In the genomic region with DNA sequence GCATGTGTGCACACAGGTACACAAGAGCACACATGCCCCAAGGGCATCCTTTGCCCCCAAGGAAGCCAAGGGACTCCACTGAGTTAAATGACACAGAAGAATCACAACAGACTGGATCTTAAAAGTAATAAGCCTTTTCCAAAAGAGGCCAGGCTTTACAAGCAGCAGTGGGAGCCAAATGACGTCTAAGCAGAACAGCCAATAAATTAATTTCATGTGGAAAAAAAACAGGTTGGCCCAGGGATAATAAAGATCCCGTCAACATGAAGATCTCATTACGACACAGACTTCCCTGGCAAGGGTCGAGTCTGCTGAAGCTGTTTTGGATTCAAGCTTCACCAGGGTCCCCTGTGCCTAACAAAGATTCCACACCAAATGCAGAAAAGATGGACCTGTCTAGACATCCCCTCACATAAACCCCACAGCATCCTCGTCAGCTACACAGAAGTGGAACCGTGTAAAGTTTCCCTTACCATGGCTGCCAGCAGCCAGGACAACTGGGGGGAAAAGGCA, we compare ENCODE assay signal across 17 cellular contexts.
DNase-seq lines count a peak whose midpoint lies in the region; ATAC-seq, FAIRE-seq and TF ChIP-seq lines count a peak whose summit lies in the region.
"Had no signal": no experiment of that assay in that cellular context is flagged by ENCODE, and none has a peak within 500 bp of the region (broad histone marks: within the 10 kb centered on the region; RNA-seq: fewer than 3 reads in every experiment).

No MANE protein-coding gene starts in this region.

- H3K9me3 Mint-ChIP-seq in GM23338 = no peaks in the 10 kb centered on the region
- no peaks in the 10 kb centered on the region for H3K9me3 Mint-ChIP-seq in nephron
- H3K9me3 Mint-ChIP-seq: H9 had no signal

- H3K9me3 ChIP-seq in uterus = no peaks in the 10 kb centered on the region

- H3K27ac Mint-ChIP-seq in GM23338 (no peak overlapping the region; the same call in 1 of the 2 replicates), nephron (peak overlapping the region; percentile 93 to 97 (median 97))
- H3K27ac Mint-ChIP-seq: B cell, H9 had no signal

- H3K36me3 Mint-ChIP-seq in GM23338 (ENCODE audit: low read depth) (no peaks in the 10 kb centered on the region), nephron (ENCODE audit: low read depth) (no peaks in the 10 kb centered on the region)
- H3K36me3 Mint-ChIP-seq: CD4-positive, alpha-beta memory T cell had no signal

- no peaks in the 10 kb centered on the region for H3K79me2 ChIP-seq in GM23338 (replicated peaks; ENCODE audit: insufficient read depth)

- no peak overlapping the region for H3K4me2 ChIP-seq in GM23338

- H3K4me1 ChIP-seq in GM23338 (ENCODE audit: insufficient read depth) = no peaks in the 10 kb centered on the region
- peaks cover 4 to 7% of the 10 kb centered on the region in 2 donors for H3K4me1 ChIP-seq in uterus

- TF ChIP-seq POLR2A in uterus (IDR thresholded peaks at IDR 0.05) = no peak

- peak; percentile 97 for FAIRE-seq in endometrium (lab: Jason Lieb, UNC)
- FAIRE-seq: G401.6, GM12891 had no signal

- ATAC-seq in GM23338 = no peak

- no peak for TF ChIP-seq CTCF in GM23338 (conservative IDR thresholded peaks at IDR 0.05; ENCODE audit: low read depth in 2 of 2)
- TF ChIP-seq CTCF in nephron (IDR thresholded peaks at IDR 0.05; ENCODE audit: unreplicated experiment in 3 of 3) = no peak
- no peak for TF ChIP-seq CTCF in uterus (IDR thresholded peaks at IDR 0.05)

- H3K4me1 Mint-ChIP-seq in GM23338 (no peaks in the 10 kb centered on the region), nephron (peaks cover 29% of the 10 kb centered on the region)
- H3K4me1 Mint-ChIP-seq: B cell; CD4-positive, alpha-beta memory T cell; H9 had no signal

- H3F3A ChIP-seq in GM23338 (replicated peaks; ENCODE audit: low read depth) = no peaks in the 10 kb centered on the region

- H3K4me3 Mint-ChIP-seq in GM23338 (no peak overlapping the region), nephron (peak overlapping the region; percentile 25 to 72 (median 40))
- H3K4me3 Mint-ChIP-seq: B cell; CD4-positive, alpha-beta memory T cell; H9 had no signal

- H3K27me3 Mint-ChIP-seq in GM23338 (ENCODE audit: insufficient read depth, low read depth, poor library complexity) = peaks cover 3% of the 10 kb centered on the region
- H3K27me3 Mint-ChIP-seq in nephron (ENCODE audit: low read depth) = no peaks in the 10 kb centered on the region
- H3K27me3 Mint-ChIP-seq: B cell had no signal

- H3K4me3 ChIP-seq in GM23338 = no peak overlapping the region
- H3K4me3 ChIP-seq in uterus = no peak overlapping the region

- no peaks in the 10 kb centered on the region; the same call in 1 of the 2 replicates for H3K9me2 ChIP-seq in GM23338 (ENCODE audit: insufficient read depth)

- no peak overlapping the region for H3K27ac ChIP-seq in GM23338 (ENCODE audit: low read depth)
- peak overlapping the region; percentile 52 to 78 for H3K27ac ChIP-seq in uterus

- H4K20me1 ChIP-seq in GM23338 (replicated peaks; ENCODE audit: insufficient read depth) = no peaks in the 10 kb centered on the region

- DNase-seq in GM23338 (ENCODE audit: low spot score) (no peak), uterus (peak; percentile 42 to 67), iPS-NIHi7 (ENCODE audit: extremely low spot score) (no peak), hypothalamus (lab: John Stamatoyannopoulos, UW) (no peak), NCI-H748 treated with DMSO at 0.1 percent for 48 hours (lab: John Stamatoyannopoulos, UW) (no peak)
- DNase-seq: ACHN; C1 segment of cervical spinal cord; CD4-positive, alpha-beta memory T cell; DMS79 treated with DMSO at 0.1 percent for 48 hours; EL; GOT3; H9 had no signal

- H3K27me3 ChIP-seq in GM23338 (ENCODE audit: insufficient read depth) (no peaks in the 10 kb centered on the region), uterus (no peaks in the 10 kb centered on the region)

- H3K36me3 ChIP-seq in GM23338 (ENCODE audit: insufficient read depth) (no peaks in the 10 kb centered on the region), uterus (no peaks in the 10 kb centered on the region)

- intact Hi-C loops in uterus (cut with DNase I; ENCODE audit: low total_unique reads) = no loop called here

- H2AFZ ChIP-seq in GM23338 = 0 out of 2 replicates have a peak overlapping the region, but pooled peaks have one; percentile 7

TF ChIP-seq in GM23338, 12 proteins besides CTCF, POLR2A, EP300 and RAD21 (continues in another document):
- TF ChIP-seq, protein P1, sequence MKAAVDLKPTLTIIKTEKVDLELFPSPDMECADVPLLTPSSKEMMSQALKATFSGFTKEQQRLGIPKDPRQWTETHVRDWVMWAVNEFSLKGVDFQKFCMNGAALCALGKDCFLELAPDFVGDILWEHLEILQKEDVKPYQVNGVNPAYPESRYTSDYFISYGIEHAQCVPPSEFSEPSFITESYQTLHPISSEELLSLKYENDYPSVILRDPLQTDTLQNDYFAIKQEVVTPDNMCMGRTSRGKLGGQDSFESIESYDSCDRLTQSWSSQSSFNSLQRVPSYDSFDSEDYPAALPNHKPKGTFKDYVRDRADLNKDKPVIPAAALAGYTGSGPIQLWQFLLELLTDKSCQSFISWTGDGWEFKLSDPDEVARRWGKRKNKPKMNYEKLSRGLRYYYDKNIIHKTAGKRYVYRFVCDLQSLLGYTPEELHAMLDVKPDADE (IDR thresholded peaks at IDR 0.05) = no peak
- TF ChIP-seq, protein P2, sequence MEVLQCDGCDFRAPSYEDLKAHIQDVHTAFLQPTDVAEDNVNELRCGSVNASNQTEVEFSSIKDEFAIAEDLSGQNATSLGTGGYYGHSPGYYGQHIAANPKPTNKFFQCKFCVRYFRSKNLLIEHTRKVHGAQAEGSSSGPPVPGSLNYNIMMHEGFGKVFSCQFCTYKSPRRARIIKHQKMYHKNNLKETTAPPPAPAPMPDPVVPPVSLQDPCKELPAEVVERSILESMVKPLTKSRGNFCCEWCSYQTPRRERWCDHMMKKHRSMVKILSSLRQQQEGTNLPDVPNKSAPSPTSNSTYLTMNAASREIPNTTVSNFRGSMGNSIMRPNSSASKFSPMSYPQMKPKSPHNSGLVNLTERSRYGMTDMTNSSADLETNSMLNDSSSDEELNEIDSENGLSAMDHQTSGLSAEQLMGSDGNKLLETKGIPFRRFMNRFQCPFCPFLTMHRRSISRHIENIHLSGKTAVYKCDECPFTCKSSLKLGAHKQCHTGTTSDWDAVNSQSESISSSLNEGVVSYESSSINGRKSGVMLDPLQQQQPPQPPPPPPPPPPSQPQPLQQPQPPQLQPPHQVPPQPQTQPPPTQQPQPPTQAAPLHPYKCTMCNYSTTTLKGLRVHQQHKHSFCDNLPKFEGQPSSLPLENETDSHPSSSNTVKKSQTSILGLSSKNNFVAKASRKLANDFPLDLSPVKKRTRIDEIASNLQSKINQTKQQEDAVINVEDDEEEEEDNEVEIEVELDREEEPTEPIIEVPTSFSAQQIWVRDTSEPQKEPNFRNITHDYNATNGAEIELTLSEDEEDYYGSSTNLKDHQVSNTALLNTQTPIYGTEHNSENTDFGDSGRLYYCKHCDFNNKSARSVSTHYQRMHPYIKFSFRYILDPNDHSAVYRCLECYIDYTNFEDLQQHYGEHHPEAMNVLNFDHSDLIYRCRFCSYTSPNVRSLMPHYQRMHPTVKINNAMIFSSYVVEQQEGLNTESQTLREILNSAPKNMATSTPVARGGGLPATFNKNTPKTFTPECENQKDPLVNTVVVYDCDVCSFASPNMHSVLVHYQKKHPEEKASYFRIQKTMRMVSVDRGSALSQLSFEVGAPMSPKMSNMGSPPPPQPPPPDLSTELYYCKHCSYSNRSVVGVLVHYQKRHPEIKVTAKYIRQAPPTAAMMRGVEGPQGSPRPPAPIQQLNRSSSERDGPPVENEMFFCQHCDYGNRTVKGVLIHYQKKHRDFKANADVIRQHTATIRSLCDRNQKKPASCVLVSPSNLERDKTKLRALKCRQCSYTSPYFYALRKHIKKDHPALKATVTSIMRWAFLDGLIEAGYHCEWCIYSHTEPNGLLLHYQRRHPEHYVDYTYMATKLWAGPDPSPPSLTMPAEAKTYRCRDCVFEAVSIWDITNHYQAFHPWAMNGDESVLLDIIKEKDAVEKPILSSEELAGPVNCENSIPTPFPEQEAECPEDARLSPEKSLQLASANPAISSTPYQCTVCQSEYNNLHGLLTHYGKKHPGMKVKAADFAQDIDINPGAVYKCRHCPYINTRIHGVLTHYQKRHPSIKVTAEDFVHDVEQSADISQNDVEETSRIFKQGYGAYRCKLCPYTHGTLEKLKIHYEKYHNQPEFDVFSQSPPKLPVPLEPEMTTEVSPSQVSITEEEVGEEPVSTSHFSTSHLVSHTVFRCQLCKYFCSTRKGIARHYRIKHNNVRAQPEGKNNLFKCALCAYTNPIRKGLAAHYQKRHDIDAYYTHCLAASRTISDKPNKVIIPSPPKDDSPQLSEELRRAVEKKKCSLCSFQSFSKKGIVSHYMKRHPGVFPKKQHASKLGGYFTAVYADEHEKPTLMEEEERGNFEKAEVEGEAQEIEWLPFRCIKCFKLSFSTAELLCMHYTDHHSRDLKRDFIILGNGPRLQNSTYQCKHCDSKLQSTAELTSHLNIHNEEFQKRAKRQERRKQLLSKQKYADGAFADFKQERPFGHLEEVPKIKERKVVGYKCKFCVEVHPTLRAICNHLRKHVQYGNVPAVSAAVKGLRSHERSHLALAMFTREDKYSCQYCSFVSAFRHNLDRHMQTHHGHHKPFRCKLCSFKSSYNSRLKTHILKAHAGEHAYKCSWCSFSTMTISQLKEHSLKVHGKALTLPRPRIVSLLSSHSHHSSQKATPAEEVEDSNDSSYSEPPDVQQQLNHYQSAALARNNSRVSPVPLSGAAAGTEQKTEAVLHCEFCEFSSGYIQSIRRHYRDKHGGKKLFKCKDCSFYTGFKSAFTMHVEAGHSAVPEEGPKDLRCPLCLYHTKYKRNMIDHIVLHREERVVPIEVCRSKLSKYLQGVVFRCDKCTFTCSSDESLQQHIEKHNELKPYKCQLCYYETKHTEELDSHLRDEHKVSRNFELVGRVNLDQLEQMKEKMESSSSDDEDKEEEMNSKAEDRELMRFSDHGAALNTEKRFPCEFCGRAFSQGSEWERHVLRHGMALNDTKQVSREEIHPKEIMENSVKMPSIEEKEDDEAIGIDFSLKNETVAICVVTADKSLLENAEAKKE (CRISPR knock-in tag; IDR thresholded peaks at IDR 0.05) = no peak
- TF ChIP-seq EZH2 (IDR thresholded peaks at IDR 0.05; ENCODE audit: low read depth, unreplicated experiment) = no peak
- no peak for TF ChIP-seq ZNF331 (CRISPR knock-in tag; IDR thresholded peaks at IDR 0.05; ENCODE audit: low read depth)
- TF ChIP-seq CREB1 (CRISPR knock-in tag; IDR thresholded peaks at IDR 0.05; ENCODE audit: low read depth) = no peak
- TF ChIP-seq STAT1 (IDR thresholded peaks at IDR 0.05; ENCODE audit: unreplicated experiment) = no peak

Comparison
In these comparisons a context has a peak if more than half of its experiments do, and no peak if none do; other contexts are left out.
1. DNase-seq: peak in uterus (2 of 2); none in GM23338 (single experiment), iPS-NIHi7 (single experiment), hypothalamus (0 of 51) and NCI-H748 treated with DMSO at 0.1 percent for 48 hours (single experiment).